In genomic region chr1:19435851-19436465, GRCh38 we compare ENCODE assay signal across 8 cellular contexts. TPM values are rescaled to one million over a fixed set of nuclear protein-coding genes. Genes with fewer than 3 reads are reported as not detected.
A peak's percentile ranks its signal among the peaks of the same experiment; 100 is the strongest.
DNase-seq lines count a peak whose midpoint lies in the region; ATAC-seq and TF ChIP-seq lines count a peak whose summit lies in the region.

No MANE protein-coding gene starts in this region.

- H3K27me3 Mint-ChIP-seq in activated naive CD4-positive, alpha-beta T cell treated with anti-CD3 and anti-CD28 coated beads for 36 hours (ENCODE audit: low read depth) = no peaks in the 10 kb centered on the region

- 63 to 71% methylated on average over 12 to 13 of the region's 13 CpGs for WGBS in gastroesophageal sphincter (ENCODE audit: low coverage in 1 of 2), 2 donors

- H3K36me3 ChIP-seq in gastroesophageal sphincter = no peaks in the 10 kb centered on the region

- peak overlapping the region; percentile 61 for H3K27ac Mint-ChIP-seq in activated naive CD4-positive, alpha-beta T cell treated with anti-CD3 and anti-CD28 coated beads for 36 hours

- ATAC-seq in gastroesophageal sphincter (no peak), GM18517 (IDR thresholded peaks at IDR 0.05; ENCODE audit: unreplicated experiment) (no peak), HG02884 (IDR thresholded peaks at IDR 0.05; ENCODE audit: unreplicated experiment) (no peak), HG03378 (IDR thresholded peaks at IDR 0.05; ENCODE audit: unreplicated experiment) (no peak), GM18867 (IDR thresholded peaks at IDR 0.05; ENCODE audit: unreplicated experiment) (no peak)

- peak; percentile 74 for DNase-seq in HCEC 1CT
- peak; percentile 37 for DNase-seq in activated naive CD4-positive, alpha-beta T cell treated with anti-CD3 and anti-CD28 coated beads for 36 hours
- peak in 2 of 3 experiments; percentile 30 for DNase-seq in stimulated activated CD4-positive, alpha-beta T cell treated with anti-CD3 and anti-CD28 coated beads, TNF-alpha, amount 100 ng/mL, for 24 hours (ENCODE audit: low read depth in 3 of 3)

- TF ChIP-seq EP300 in gastroesophageal sphincter (IDR thresholded peaks at IDR 0.05) = no peak

- peaks cover 15% of the 10 kb centered on the region for H3K36me3 Mint-ChIP-seq in activated naive CD4-positive, alpha-beta T cell treated with anti-CD3 and anti-CD28 coated beads for 36 hours (ENCODE audit: low read depth)

- no peak overlapping the region for H3K4me3 ChIP-seq in gastroesophageal sphincter

- intact Hi-C loops in activated naive CD4-positive, alpha-beta T cell treated with anti-CD3 and anti-CD28 coated beads for 36 hours (cut with micrococcal nuclease) = loop anchor here (5.0 kb wide), 1 partner anchor 44 kb away; no protein-coding TSS in a partner anchor

- H3K4me3 Mint-ChIP-seq in activated naive CD4-positive, alpha-beta T cell treated with anti-CD3 and anti-CD28 coated beads for 36 hours = no peak overlapping the region

- no peak for TF ChIP-seq CTCF in gastroesophageal sphincter (IDR thresholded peaks at IDR 0.05)

- peaks cover 59 to 100% (median 85%) of the 10 kb centered on the region in 3 donors for H3K4me1 ChIP-seq in gastroesophageal sphincter

- peak overlapping the region; percentile 90 to 95 (median 93) for H3K27ac ChIP-seq in gastroesophageal sphincter

- no peaks in the 10 kb centered on the region for H3K27me3 ChIP-seq in gastroesophageal sphincter

- H3K4me1 Mint-ChIP-seq in activated naive CD4-positive, alpha-beta T cell treated with anti-CD3 and anti-CD28 coated beads for 36 hours (ENCODE audit: low read depth) = peaks cover 83% of the 10 kb centered on the region

- no peak for TF ChIP-seq POLR2A in gastroesophageal sphincter (IDR thresholded peaks at IDR 0.05)

- CTCF ChIA-PET in activated naive CD4-positive, alpha-beta T cell treated with anti-CD3 and anti-CD28 coated beads for 36 hours (lab: Charles Lee) = interaction anchor here (1.0 to 1.7 kb wide), 3 partner anchors 18 to 146 kb away, joined by 3 to 8 read pairs (median 4); no protein-coding TSS in a partner anchor

- no peaks in the 10 kb centered on the region for H3K9me3 Mint-ChIP-seq in activated naive CD4-positive, alpha-beta T cell treated with anti-CD3 and anti-CD28 coated beads for 36 hours

- H3K9me3 ChIP-seq in gastroesophageal sphincter = no peaks in the 10 kb centered on the region

RNA-seq across cellular contexts. Expression of gene CAPZB, which starts 49.4 kb away (rescaled TPM):
- 100 to 1,000 TPM; 362 to 381 TPM for total RNA-seq in activated naive CD4-positive, alpha-beta T cell treated with anti-CD3 and anti-CD28 coated beads for 36 hours
- 100 to 1,000 TPM; 160 to 288 (median 184) TPM for total RNA-seq in gastroesophageal sphincter
